ENCODE assay signal across 9 cellular contexts in genomic region chr1:21622466-21623315, GRCh38. TPM values are rescaled to one million over a fixed set of nuclear protein-coding genes. Genes with fewer than 3 reads are reported as not detected.
DNase-seq lines count a peak whose midpoint lies in the region; FAIRE-seq and TF ChIP-seq lines count a peak whose summit lies in the region.
"Had no signal": no experiment of that assay in that cellular context is flagged by ENCODE, and none has a peak within 500 bp of the region (broad histone marks: within the 10 kb centered on the region; RNA-seq: fewer than 3 reads in every experiment).

No MANE protein-coding gene starts in this region.

- 10 to 18% methylated on average over 17 to 62 of the region's 62 CpGs for WGBS in esophagus, 2 donors

- no peak overlapping the region for H3K27ac Mint-ChIP-seq in activated CD4-positive, alpha-beta memory T cell treated with anti-CD3 and anti-CD28 coated beads for 36 hours

- peak overlapping the region; percentile 70 for H3K4me2 ChIP-seq in parathyroid adenoma (ENCODE audit: low read length)

- peaks cover 2% of the 10 kb centered on the region for H3K4me1 Mint-ChIP-seq in activated CD4-positive, alpha-beta memory T cell treated with anti-CD3 and anti-CD28 coated beads for 36 hours (ENCODE audit: low read depth)

- H3K27ac ChIP-seq in esophagus (ENCODE audit: low read depth in 2 of 2, low read length in 1 of 2) (peak overlapping the region; percentile 8 to 39), parathyroid adenoma (peak overlapping the region; percentile 81), dorsolateral prefrontal cortex (peak overlapping the region in 26 of 59 donors; percentile 1 to 80 (median 46))

- no peak for TF ChIP-seq CTCF in parathyroid adenoma (IDR thresholded peaks at IDR 0.05)
- TF ChIP-seq CTCF in dorsolateral prefrontal cortex (IDR thresholded peaks at IDR 0.05 in 54 of 56, conservative IDR thresholded peaks at IDR 0.05 in 2 of 56; ENCODE audit: low read depth in 1 of 56, partially characterized antibody in 56 of 56), result no peak

- DNase-seq in DMS 273 (lab: John Stamatoyannopoulos, UW; ENCODE audit: unreplicated experiment), result peak; percentile 68
- no peak for DNase-seq in DMS 273 treated with DMSO at 0.1 percent for 48 hours (lab: John Stamatoyannopoulos, UW)
- peak; percentile 55 for DNase-seq in activated CD4-positive, alpha-beta memory T cell treated with anti-CD3 and anti-CD28 coated beads for 36 hours
- no peak for DNase-seq in NCI-H82 treated with DMSO at 0.1 percent for 48 hours (lab: John Stamatoyannopoulos, UW; ENCODE audit: unreplicated experiment)
- no peak for DNase-seq in H54 (ENCODE audit: insufficient read length, low spot score)
- DNase-seq in dorsolateral prefrontal cortex, result no peak

- H3K9me3 ChIP-seq in esophagus (ENCODE audit: control insufficient read depth in 2 of 2, insufficient read depth in 1 of 2, low read depth in 1 of 2, low read length in 1 of 2), result no peaks in the 10 kb centered on the region
- H3K9me3 ChIP-seq in parathyroid adenoma (ENCODE audit: control insufficient read depth, low read length), result no peaks in the 10 kb centered on the region

- H3K9ac ChIP-seq in parathyroid adenoma, result no peak overlapping the region

- peak overlapping the region; percentile 53 to 58 for H3K4me3 ChIP-seq in esophagus (ENCODE audit: low read depth in 1 of 2, low read length in 2 of 2)
- H3K4me3 ChIP-seq in parathyroid adenoma (ENCODE audit: low read depth, low read length), result peak overlapping the region; percentile 35
- H3K4me3 ChIP-seq in dorsolateral prefrontal cortex, result peak overlapping the region in 19 of 59 donors; percentile 12 to 52 (median 33)

- no peaks in the 10 kb centered on the region for H3K36me3 Mint-ChIP-seq in activated CD4-positive, alpha-beta memory T cell treated with anti-CD3 and anti-CD28 coated beads for 36 hours

- POLR2A ChIA-PET in activated CD4-positive, alpha-beta memory T cell treated with anti-CD3 and anti-CD28 coated beads for 36 hours (lab: Charles Lee), result no interaction called here

- no peaks in the 10 kb centered on the region for H3K9me3 Mint-ChIP-seq in activated CD4-positive, alpha-beta memory T cell treated with anti-CD3 and anti-CD28 coated beads for 36 hours

- H3K79me2 ChIP-seq in parathyroid adenoma, result no peaks in the 10 kb centered on the region

- H3K36me3 ChIP-seq in esophagus (ENCODE audit: control insufficient read depth in 2 of 2, insufficient read depth in 2 of 2, low read length in 1 of 2) (no peaks in the 10 kb centered on the region), parathyroid adenoma (ENCODE audit: control insufficient read depth, insufficient read depth, low read length) (no peaks in the 10 kb centered on the region)

- intact Hi-C loops in activated CD4-positive, alpha-beta memory T cell treated with anti-CD3 and anti-CD28 coated beads for 36 hours (cut with micrococcal nuclease), result no loop called here
- intact Hi-C loops in dorsolateral prefrontal cortex (cut with DNase I), result loop anchor here in 1 of 2 donors (5.0 kb wide), 1 partner anchor 35 kb away; no protein-coding TSS in a partner anchor

- H3K27me3 Mint-ChIP-seq in activated CD4-positive, alpha-beta memory T cell treated with anti-CD3 and anti-CD28 coated beads for 36 hours, result peaks cover 18% of the 10 kb centered on the region

- peaks cover 3 to 27% of the 10 kb centered on the region in 2 donors for H3K4me1 ChIP-seq in esophagus (ENCODE audit: control insufficient read depth in 2 of 2, insufficient read depth in 2 of 2, low read length in 1 of 2)
- H3K4me1 ChIP-seq in parathyroid adenoma, result peaks cover 29% of the 10 kb centered on the region

- H3K27me3 ChIP-seq in esophagus (ENCODE audit: control insufficient read depth in 1 of 2, insufficient read depth in 2 of 2, low read length in 2 of 2) (no peaks in the 10 kb centered on the region), parathyroid adenoma (ENCODE audit: control insufficient read depth, insufficient read depth, low read length) (no peaks in the 10 kb centered on the region), dorsolateral prefrontal cortex (peaks cover 0 to 3% (median 0%) of the 10 kb centered on the region in 45 donors)

- no peak overlapping the region for H3K4me3 Mint-ChIP-seq in activated CD4-positive, alpha-beta memory T cell treated with anti-CD3 and anti-CD28 coated beads for 36 hours

- no peak for TF ChIP-seq POLR2A in H54 (IDR thresholded peaks at IDR 0.05; ENCODE audit: low read depth, low read length)

- CTCF ChIA-PET in activated CD4-positive, alpha-beta memory T cell treated with anti-CD3 and anti-CD28 coated beads for 36 hours (lab: Charles Lee), result interaction anchor here (0.7 to 1.3 kb wide), 2 partner anchors 37 to 134 kb away, joined by 3 read pairs; no protein-coding TSS in a partner anchor

- no peak overlapping the region for H2AFZ ChIP-seq in parathyroid adenoma

- FAIRE-seq in H54 (lab: Jason Lieb, UNC), result no peak
- FAIRE-seq: A204.1 had no signal

RNA-seq across cellular contexts. Expression of gene RAP1GAP, which starts 46.5 kb away (rescaled TPM):
- 1 to 10 TPM; 1.1 to 1.7 TPM for total RNA-seq in activated CD4-positive, alpha-beta memory T cell treated with anti-CD3 and anti-CD28 coated beads for 36 hours
- polyA plus RNA-seq in esophagus, result 10 to 100 TPM in 1 of 2 donors, 1 to 10 TPM in 1; 3.5 to 12.2 TPM
- 100 to 1,000 TPM; 108 to 286 (median 187) TPM for total RNA-seq in dorsolateral prefrontal cortex

Comparison
In these comparisons a context has a peak if more than half of its experiments do, and no peak if none do; other contexts are left out.
1. DNase-seq: peak in DMS 273 (single experiment) and activated CD4-positive, alpha-beta memory T cell treated with anti-CD3 and anti-CD28 coated beads for 36 hours (single experiment); none in DMS 273 treated with DMSO at 0.1 percent for 48 hours (single experiment), NCI-H82 treated with DMSO at 0.1 percent for 48 hours (single experiment), H54 (single experiment) and dorsolateral prefrontal cortex (0 of 10).
2. RNA of gene RAP1GAP, which starts 46.5 kb away (total RNA-seq): 108 to 286 TPM in dorsolateral prefrontal cortex; 1.1 to 1.7 TPM in activated CD4-positive, alpha-beta memory T cell treated with anti-CD3 and anti-CD28 coated beads for 36 hours; every median in the first group is over 10 times any median in the second.